Comparison of ENCODE assay signal across 1 cellular context in the genomic region with DNA sequence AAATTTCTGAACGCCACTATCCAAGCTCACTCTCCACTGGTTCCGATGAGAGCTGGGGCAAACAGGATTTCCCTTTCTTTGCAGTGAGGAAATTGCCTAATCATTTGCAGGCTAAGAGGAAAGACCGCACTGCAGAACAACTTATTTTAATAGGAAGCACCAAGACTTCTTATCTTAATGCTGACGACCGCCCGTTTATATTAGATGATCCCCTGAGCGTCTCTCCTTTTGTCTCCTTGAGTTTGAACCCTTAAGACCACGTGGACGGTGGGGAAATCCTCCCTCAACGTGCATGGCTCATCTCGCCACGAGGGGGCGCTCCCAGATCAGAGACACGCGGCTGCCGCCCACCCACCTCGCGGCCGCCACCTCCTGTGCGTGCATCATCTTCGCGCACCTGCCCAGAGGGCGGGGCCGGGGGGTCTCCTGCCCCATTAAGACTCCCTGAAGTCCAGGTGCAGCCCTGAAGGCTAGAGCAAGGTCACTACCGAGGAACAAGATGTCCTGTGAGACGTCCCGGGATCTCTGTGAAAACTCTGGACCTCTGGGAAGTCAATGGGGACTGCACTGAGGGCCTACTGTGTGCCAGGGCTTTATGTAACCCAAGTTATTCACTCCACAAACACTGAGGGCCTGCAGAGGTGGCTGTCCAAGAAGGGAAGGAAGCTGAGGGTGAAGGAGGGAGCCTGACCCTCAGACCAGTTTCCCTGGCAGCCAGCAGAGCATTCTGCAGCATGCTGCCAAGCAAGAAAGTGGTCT.
TF ChIP-seq lines count a peak whose summit lies in the region.

No MANE protein-coding gene starts in this region.

TF ChIP-seq in HepG2, 621 proteins besides CTCF, POLR2A, EP300 and RAD21 (continued from another document and continues in another):
- TF ChIP-seq, protein P1, sequence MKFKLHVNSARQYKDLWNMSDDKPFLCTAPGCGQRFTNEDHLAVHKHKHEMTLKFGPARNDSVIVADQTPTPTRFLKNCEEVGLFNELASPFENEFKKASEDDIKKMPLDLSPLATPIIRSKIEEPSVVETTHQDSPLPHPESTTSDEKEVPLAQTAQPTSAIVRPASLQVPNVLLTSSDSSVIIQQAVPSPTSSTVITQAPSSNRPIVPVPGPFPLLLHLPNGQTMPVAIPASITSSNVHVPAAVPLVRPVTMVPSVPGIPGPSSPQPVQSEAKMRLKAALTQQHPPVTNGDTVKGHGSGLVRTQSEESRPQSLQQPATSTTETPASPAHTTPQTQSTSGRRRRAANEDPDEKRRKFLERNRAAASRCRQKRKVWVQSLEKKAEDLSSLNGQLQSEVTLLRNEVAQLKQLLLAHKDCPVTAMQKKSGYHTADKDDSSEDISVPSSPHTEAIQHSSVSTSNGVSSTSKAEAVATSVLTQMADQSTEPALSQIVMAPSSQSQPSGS (CRISPR knock-in tag; IDR thresholded peaks at IDR 0.05), result no peak
- TF ChIP-seq, protein P2, sequence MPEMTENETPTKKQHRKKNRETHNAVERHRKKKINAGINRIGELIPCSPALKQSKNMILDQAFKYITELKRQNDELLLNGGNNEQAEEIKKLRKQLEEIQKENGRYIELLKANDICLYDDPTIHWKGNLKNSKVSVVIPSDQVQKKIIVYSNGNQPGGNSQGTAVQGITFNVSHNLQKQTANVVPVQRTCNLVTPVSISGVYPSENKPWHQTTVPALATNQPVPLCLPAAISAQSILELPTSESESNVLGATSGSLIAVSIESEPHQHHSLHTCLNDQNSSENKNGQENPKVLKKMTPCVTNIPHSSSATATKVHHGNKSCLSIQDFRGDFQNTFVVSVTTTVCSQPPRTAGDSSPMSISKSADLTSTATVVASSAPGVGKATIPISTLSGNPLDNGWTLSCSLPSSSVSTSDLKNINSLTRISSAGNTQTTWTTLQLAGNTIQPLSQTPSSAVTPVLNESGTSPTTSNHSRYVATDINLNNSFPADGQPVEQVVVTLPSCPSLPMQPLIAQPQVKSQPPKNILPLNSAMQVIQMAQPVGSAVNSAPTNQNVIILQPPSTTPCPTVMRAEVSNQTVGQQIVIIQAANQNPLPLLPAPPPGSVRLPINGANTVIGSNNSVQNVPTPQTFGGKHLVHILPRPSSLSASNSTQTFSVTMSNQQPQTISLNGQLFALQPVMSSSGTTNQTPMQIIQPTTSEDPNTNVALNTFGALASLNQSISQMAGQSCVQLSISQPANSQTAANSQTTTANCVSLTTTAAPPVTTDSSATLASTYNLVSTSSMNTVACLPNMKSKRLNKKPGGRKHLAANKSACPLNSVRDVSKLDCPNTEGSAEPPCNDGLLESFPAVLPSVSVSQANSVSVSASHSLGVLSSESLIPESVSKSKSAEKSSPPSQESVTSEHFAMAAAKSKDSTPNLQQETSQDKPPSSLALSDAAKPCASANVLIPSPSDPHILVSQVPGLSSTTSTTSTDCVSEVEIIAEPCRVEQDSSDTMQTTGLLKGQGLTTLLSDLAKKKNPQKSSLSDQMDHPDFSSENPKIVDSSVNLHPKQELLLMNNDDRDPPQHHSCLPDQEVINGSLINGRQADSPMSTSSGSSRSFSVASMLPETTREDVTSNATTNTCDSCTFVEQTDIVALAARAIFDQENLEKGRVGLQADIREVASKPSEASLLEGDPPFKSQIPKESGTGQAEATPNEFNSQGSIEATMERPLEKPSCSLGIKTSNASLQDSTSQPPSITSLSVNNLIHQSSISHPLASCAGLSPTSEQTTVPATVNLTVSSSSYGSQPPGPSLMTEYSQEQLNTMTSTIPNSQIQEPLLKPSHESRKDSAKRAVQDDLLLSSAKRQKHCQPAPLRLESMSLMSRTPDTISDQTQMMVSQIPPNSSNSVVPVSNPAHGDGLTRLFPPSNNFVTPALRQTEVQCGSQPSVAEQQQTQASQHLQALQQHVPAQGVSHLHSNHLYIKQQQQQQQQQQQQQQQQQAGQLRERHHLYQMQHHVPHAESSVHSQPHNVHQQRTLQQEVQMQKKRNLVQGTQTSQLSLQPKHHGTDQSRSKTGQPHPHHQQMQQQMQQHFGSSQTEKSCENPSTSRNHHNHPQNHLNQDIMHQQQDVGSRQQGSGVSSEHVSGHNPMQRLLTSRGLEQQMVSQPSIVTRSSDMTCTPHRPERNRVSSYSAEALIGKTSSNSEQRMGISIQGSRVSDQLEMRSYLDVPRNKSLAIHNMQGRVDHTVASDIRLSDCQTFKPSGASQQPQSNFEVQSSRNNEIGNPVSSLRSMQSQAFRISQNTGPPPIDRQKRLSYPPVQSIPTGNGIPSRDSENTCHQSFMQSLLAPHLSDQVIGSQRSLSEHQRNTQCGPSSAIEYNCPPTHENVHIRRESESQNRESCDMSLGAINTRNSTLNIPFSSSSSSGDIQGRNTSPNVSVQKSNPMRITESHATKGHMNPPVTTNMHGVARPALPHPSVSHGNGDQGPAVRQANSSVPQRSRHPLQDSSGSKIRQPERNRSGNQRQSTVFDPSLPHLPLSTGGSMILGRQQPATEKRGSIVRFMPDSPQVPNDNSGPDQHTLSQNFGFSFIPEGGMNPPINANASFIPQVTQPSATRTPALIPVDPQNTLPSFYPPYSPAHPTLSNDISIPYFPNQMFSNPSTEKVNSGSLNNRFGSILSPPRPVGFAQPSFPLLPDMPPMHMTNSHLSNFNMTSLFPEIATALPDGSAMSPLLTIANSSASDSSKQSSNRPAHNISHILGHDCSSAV (CRISPR knock-in tag; IDR thresholded peaks at IDR 0.05; ENCODE audit: borderline replicate concordance), result no peak
- TF ChIP-seq ZNF674 (CRISPR knock-in tag; IDR thresholded peaks at IDR 0.05; ENCODE audit: low read depth) (no peak), ZNF451 (CRISPR knock-in tag; IDR thresholded peaks at IDR 0.05) (no peak), GLI4 (CRISPR knock-in tag; IDR thresholded peaks at IDR 0.05; ENCODE audit: borderline replicate concordance) (no peak), HOXA7 (CRISPR knock-in tag; IDR thresholded peaks at IDR 0.05) (no peak), MEF2D (CRISPR knock-in tag; IDR thresholded peaks at IDR 0.05) (no peak), ZNF598 (CRISPR knock-in tag; IDR thresholded peaks at IDR 0.05; ENCODE audit: borderline replicate concordance) (peak; percentile 71; the same call in 1 of the 2 replicates), ZNF530 (CRISPR knock-in tag; IDR thresholded peaks at IDR 0.05; ENCODE audit: low read depth) (no peak), FOXC1 (CRISPR knock-in tag; IDR thresholded peaks at IDR 0.05; ENCODE audit: borderline replicate concordance) (0 out of 2 replicates have a peak, but pooled peaks have one; percentile 58), KDM5A (IDR thresholded peaks at IDR 0.05; ENCODE audit: borderline replicate concordance, low read length) (no peak), ZFP90 (CRISPR knock-in tag; IDR thresholded peaks at IDR 0.05; ENCODE audit: borderline replicate concordance) (no peak), ZNF687 (CRISPR knock-in tag; IDR thresholded peaks at IDR 0.05) (peak; percentile 66), MTF2 (CRISPR knock-in tag; IDR thresholded peaks at IDR 0.05; ENCODE audit: borderline replicate concordance) (no peak), ZBTB4 (CRISPR knock-in tag; IDR thresholded peaks at IDR 0.05; ENCODE audit: borderline replicate concordance) (no peak), MLX (CRISPR knock-in tag; IDR thresholded peaks at IDR 0.05) (peak; percentile 30; the same call in 1 of the 2 replicates), ASH2L (IDR thresholded peaks at IDR 0.05; ENCODE audit: insufficient read length, low read depth, low read length) (no peak), HDAC6 (IDR thresholded peaks at IDR 0.05; ENCODE audit: low read depth, low read length) (no peak), PAXIP1 (CRISPR knock-in tag; conservative IDR thresholded peaks at IDR 0.05) (no peak), ZNF441 (CRISPR knock-in tag; IDR thresholded peaks at IDR 0.05; ENCODE audit: borderline replicate concordance) (no peak; the same call in 1 of the 2 replicates), CBX1 (IDR thresholded peaks at IDR 0.05; ENCODE audit: low read depth) (no peak)
- TF ChIP-seq, protein P3, sequence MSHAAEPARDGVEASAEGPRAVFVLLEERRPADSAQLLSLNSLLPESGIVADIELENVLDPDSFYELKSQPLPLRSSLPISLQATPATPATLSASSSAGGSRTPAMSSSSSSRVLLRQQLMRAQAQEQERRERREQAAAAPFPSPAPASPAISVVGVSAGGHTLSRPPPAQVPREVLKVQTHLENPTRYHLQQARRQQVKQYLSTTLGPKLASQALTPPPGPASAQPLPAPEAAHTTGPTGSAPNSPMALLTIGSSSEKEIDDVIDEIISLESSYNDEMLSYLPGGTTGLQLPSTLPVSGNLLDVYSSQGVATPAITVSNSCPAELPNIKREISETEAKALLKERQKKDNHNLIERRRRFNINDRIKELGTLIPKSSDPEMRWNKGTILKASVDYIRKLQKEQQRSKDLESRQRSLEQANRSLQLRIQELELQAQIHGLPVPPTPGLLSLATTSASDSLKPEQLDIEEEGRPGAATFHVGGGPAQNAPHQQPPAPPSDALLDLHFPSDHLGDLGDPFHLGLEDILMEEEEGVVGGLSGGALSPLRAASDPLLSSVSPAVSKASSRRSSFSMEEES (CRISPR knock-in tag; IDR thresholded peaks at IDR 0.05), result 0 out of 2 replicates have a peak, but pooled peaks have one; percentile 37
